8 cellular contexts compared by ENCODE assay signal in the genomic region with DNA sequence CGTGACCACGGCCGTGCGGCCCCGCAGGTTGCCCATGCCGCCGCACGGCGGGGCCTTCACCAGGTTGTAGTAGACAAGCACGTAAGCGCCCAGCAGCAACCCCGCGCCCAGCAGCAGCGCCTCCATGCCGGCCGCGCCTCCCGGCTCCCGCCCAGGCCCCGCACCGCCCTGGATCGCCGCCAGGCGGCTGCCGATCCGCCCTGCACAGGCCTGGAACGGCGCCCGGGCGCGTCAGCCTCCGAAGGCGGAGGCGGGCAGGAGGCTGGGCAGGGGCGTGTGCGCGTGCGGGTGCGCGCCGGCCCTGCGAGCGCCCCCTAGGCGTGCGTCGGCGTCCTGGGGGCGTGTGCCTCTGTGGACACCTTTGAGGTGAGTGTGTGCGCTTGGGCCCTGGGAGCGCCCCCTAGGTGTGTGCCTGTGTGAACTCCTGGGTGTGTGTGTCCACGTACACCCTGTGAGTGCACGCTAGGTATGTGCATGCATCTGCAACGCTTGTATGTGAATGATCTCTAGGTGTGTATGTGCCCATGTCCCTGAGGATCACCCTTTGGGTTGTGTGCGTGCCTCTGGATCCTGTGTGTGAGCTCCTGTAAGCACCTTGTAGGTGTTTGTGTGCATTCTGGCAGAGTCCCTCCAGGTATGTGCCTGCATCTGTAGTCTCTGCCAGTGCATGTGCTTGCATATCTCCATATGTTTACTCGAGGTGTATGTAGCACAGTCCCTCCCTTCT.
A peak's percentile ranks its signal among the peaks of the same experiment; 100 is the strongest.
DNase-seq lines count a peak whose midpoint lies in the region; ATAC-seq and TF ChIP-seq lines count a peak whose summit lies in the region.

A gene with protein sequence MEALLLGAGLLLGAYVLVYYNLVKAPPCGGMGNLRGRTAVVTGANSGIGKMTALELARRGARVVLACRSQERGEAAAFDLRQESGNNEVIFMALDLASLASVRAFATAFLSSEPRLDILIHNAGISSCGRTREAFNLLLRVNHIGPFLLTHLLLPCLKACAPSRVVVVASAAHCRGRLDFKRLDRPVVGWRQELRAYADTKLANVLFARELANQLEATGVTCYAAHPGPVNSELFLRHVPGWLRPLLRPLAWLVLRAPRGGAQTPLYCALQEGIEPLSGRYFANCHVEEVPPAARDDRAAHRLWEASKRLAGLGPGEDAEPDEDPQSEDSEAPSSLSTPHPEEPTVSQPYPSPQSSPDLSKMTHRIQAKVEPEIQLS (minus strand): TSS at position 261 of the 727 bp plus-strand sequence. CDS start 135 bp downstream, at position 126.

- peak; percentile 82 for ATAC-seq in HG03196 (IDR thresholded peaks at IDR 0.05; ENCODE audit: unreplicated experiment)

- TF ChIP-seq POLR2A in GM18951 (IDR thresholded peaks at IDR 0.05; ENCODE audit: extremely low read depth, insufficient read depth, insufficient read length), result peak; percentile 37

- DNase-seq in AG08396 (ENCODE audit: low spot score) (peak; percentile 97), NCI-H226 (peak; percentile 87), iris pigment epithelial cell (ENCODE audit: low read depth) (peak; percentile 88)
- peak; percentile 85 for DNase-seq in activated CD4-positive, CD25-positive, alpha-beta regulatory T cell treated with anti-CD3 and anti-CD28 coated beads, Interleukin-2, amount 50 U/mL, for 16 hours (ENCODE audit: low read depth, low spot score)
- peak; percentile 96 for DNase-seq in central memory CD4-positive, alpha-beta T cell
- peak; percentile 80 to 91 (median 88) for DNase-seq in stimulated activated CD4-positive, alpha-beta T cell treated with anti-CD3 and anti-CD28 coated beads, Interleukin-12 subunit alpha, Interleukin-12 subunit beta, amount 100 ng/mL, for 48 hours (ENCODE audit: low read depth in 2 of 3, low spot score in 1 of 3)

- in situ Hi-C loops in GM18951 (cut with MboI; ENCODE audit: low sequenced_read_pairs, unreplicated experiment), result no loop called here

Comparison
In these comparisons a context has a peak if more than half of its experiments do, and no peak if none do; other contexts are left out.
1. Peak in every context shown above with its lines: DNase-seq and ATAC-seq.